ENCODE assay signal across 10 cellular contexts in genomic region chr20:50293244-50294139, GRCh38.
A peak's percentile ranks its signal among the peaks of the same experiment; 100 is the strongest.
DNase-seq lines count a peak whose midpoint lies in the region; ATAC-seq and TF ChIP-seq lines count a peak whose summit lies in the region.
"Had no signal": no experiment of that assay in that cellular context is flagged by ENCODE, and none has a peak within 500 bp of the region (broad histone marks: within the 10 kb centered on the region; RNA-seq: fewer than 3 reads in every experiment).

No MANE protein-coding gene starts in this region.

- H3K36me3 ChIP-seq in lower lobe of right lung: no peaks in the 10 kb centered on the region
- no peaks in the 10 kb centered on the region for H3K36me3 ChIP-seq in stomach smooth muscle (ENCODE audit: control insufficient read depth in 2 of 2, insufficient read depth in 2 of 2, low read length in 2 of 2)

- H3K27me3 ChIP-seq in lower lobe of right lung (ENCODE audit: low read depth) (no peaks in the 10 kb centered on the region), stomach smooth muscle (ENCODE audit: control insufficient read depth in 1 of 2, insufficient read depth in 2 of 2, low read length in 2 of 2) (no peaks in the 10 kb centered on the region)

- DNase-seq in HT-29 (ENCODE audit: low spot score) (peak; percentile 68), caudate nucleus (lab: John Stamatoyannopoulos, UW) (no peak), lower lobe of right lung (no peak), substantia nigra (lab: John Stamatoyannopoulos, UW) (no peak), omental fat pad (ENCODE audit: low spot score) (no peak)
- DNase-seq: CD4-positive, alpha-beta T cell; NCI-H1048 had no signal

- no peak for ATAC-seq in lower lobe of right lung
- no peak for ATAC-seq in HG03196 (IDR thresholded peaks at IDR 0.05; ENCODE audit: unreplicated experiment)
- ATAC-seq in GM18519 (IDR thresholded peaks at IDR 0.05; ENCODE audit: low FRiP score, unreplicated experiment): no peak
- ATAC-seq in omental fat pad (ENCODE audit: low FRiP score): no peak

- H3K4me1 ChIP-seq in lower lobe of right lung (peaks cover 33% of the 10 kb centered on the region), stomach smooth muscle (ENCODE audit: control insufficient read depth, insufficient read depth, low read length) (peaks cover 29% of the 10 kb centered on the region)

- H3K4me3 ChIP-seq in lower lobe of right lung (no peak overlapping the region), stomach smooth muscle (ENCODE audit: low read length in 2 of 2) (no peak overlapping the region)

- TF ChIP-seq CTCF in lower lobe of right lung (IDR thresholded peaks at IDR 0.05): no peak
- TF ChIP-seq CTCF in omental fat pad (IDR thresholded peaks at IDR 0.05): no peak

- H3K27ac ChIP-seq in caudate nucleus (ENCODE audit: low read depth, low read length) (peak overlapping the region; percentile 77), lower lobe of right lung (peak overlapping the region; percentile 76), stomach smooth muscle (ENCODE audit: low read length) (peak overlapping the region; percentile 77), substantia nigra (ENCODE audit: low read depth, low read length, poor library complexity, severe bottlenecking) (no peak overlapping the region)

- intact Hi-C loops in lower lobe of right lung (cut with DNase I): no loop called here

- no peaks in the 10 kb centered on the region for H3K9me3 ChIP-seq in lower lobe of right lung
- H3K9me3 ChIP-seq in stomach smooth muscle (ENCODE audit: control insufficient read depth in 2 of 2, low read length in 2 of 2): no peaks in the 10 kb centered on the region

- no peak overlapping the region for H3K9ac ChIP-seq in stomach smooth muscle (ENCODE audit: low read length in 2 of 2)
